Comparison of ENCODE assay signal across 12 cellular contexts in genomic region chr7:118041336-118041878, GRCh38.
"Had no signal": no experiment of that assay in that cellular context is flagged by ENCODE, and none has a peak within 500 bp of the region (broad histone marks: within the 10 kb centered on the region; RNA-seq: fewer than 3 reads in every experiment).

No MANE protein-coding gene starts in this region.

- ATAC-seq: activated naive CD4-positive, alpha-beta T cell treated with anti-CD3 and anti-CD28 coated beads, Interleukin-2, amount 50 U/mL, for 72 hours; left ventricle myocardium superior; sciatic nerve had no signal

- H3K27me3 ChIP-seq: brain microvascular endothelial cell, esophagus squamous epithelium, tibial nerve had no signal

- DNase-seq: amniotic stem cell; brain microvascular endothelial cell; esophagus squamous epithelium; foreskin fibroblast; left ventricle myocardium superior; mesendoderm; nephron progenitor cell; stimulated activated CD4-positive, alpha-beta T cell treated with anti-CD3 and anti-CD28 coated beads, Interleukin-2, amount 100 ng/mL, for 24 hours; stimulated activated naive B cell treated with anti-CD40 and anti-IgM and Interleukin-4, amounts not matched to agents 10 μg/mL and 1 μg/mL and 100 μg/mL, for 72 hours had no signal

- H3K27ac ChIP-seq: brain microvascular endothelial cell, esophagus squamous epithelium, tibial nerve had no signal
